In the genomic region with DNA sequence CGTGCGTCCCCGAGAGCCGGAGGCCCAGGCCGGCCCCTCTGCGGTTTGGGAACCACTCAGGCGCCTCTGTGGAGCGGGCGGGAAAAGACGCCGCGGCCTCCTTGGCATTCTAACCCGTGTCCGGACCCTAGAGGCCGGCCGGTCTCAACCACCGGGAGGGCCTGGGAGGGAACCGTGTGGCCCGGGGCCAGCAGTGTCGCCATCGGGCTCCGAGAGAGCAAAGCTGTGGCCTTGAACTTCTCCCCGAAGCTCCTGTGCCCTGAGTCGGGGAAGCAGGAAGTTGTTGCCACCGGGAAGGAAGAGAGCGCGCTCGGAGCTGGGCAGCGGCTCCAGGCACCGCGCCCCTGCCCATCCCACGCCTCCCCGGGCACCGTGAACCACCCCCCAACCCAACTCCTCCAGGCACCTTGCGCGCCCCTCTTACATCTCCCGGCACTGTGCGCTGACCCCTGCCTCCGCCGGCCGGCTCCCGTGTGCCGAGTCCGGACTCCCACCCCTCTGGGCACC, we compare ENCODE assay signal across 8 cellular contexts.
DNase-seq lines count a peak whose midpoint lies in the region; ATAC-seq and TF ChIP-seq lines count a peak whose summit lies in the region.

No MANE protein-coding gene starts in this region.

- peaks cover 0 to 14% of the 10 kb centered on the region in 2 experiments; a peak in 1 of 3 replicates for H3K36me3 ChIP-seq in HEK293 (ENCODE audit: control insufficient read depth in 2 of 2, insufficient read depth in 1 of 2, low read length in 2 of 2)

- no peak for ATAC-seq in GM18861 (IDR thresholded peaks at IDR 0.05; ENCODE audit: unreplicated experiment)

- DNase-seq in activated CD4-positive, CD25-positive, alpha-beta regulatory T cell treated with anti-CD3 and anti-CD28 coated beads, Interleukin-2, amount 50 U/mL, for 72 hours = peak; percentile 46
- DNase-seq in fibroblast of peridontal ligament (ENCODE audit: extremely low read depth) (peak; percentile 71), osteocyte (ENCODE audit: extremely low spot score, unreplicated experiment) (no peak), germinal center (ENCODE audit: low spot score) (no peak), LoVo (ENCODE audit: low spot score) (no peak)

- peak overlapping the region; percentile 100 for H3K27ac ChIP-seq in C4-2B
- H3K27ac ChIP-seq in HEK293 (ENCODE audit: extremely low read depth, low read depth, low read length) = peak overlapping the region; percentile 100

- peak overlapping the region; percentile 78 for H3K4me3 Mint-ChIP-seq in osteocyte (ENCODE audit: unreplicated experiment)

- TF ChIP-seq CTCF in C4-2B (conservative IDR thresholded peaks at IDR 0.05) (no peak), HEK293 (tag by site-specific recombination; IDR thresholded peaks at IDR 0.05) (no peak), osteocyte (IDR thresholded peaks at IDR 0.05) (no peak)

- H3K4me1 ChIP-seq in HEK293 (ENCODE audit: control insufficient read depth, insufficient read depth, low read length) = peaks cover 18% of the 10 kb centered on the region

- CTCF ChIA-PET in HEK293 (lab: Yijun Ruan, JAX) = interaction anchor here (0.6 to 3.2 kb wide), 5 partner anchors 46 to 74 kb away, joined by 3 to 14 read pairs (median 5); no protein-coding TSS in a partner anchor

- no peaks in the 10 kb centered on the region for H3K27me3 Mint-ChIP-seq in osteocyte (ENCODE audit: unreplicated experiment)

- POLR2A ChIA-PET in HEK293 (lab: Yijun Ruan, JAX) = interaction anchor here (1.2 to 3.4 kb wide), 8 partner anchors 14 to 63 kb away, joined by 3 to 42 read pairs (median 18); no protein-coding TSS in a partner anchor

- H3K9me3 Mint-ChIP-seq in osteocyte (ENCODE audit: unreplicated experiment) = no peaks in the 10 kb centered on the region

- H3K4me3 ChIP-seq in HEK293 (ENCODE audit: low read depth, low read length) = peak overlapping the region; percentile 99

- H3K4me1 Mint-ChIP-seq in osteocyte (ENCODE audit: unreplicated experiment) = peaks cover 45% of the 10 kb centered on the region

- H3K27ac Mint-ChIP-seq in osteocyte (ENCODE audit: unreplicated experiment) = peak overlapping the region; percentile 97

- peaks cover 19% of the 10 kb centered on the region for H3K36me3 Mint-ChIP-seq in osteocyte (ENCODE audit: unreplicated experiment)

- no peaks in the 10 kb centered on the region for H3K9me3 ChIP-seq in HEK293 (ENCODE audit: control insufficient read depth, insufficient read depth, low read depth, low read length)

TF ChIP-seq in HEK293, 187 proteins besides CTCF, POLR2A, EP300 and RAD21 (continues in another document):
- peak; percentile 90 for TF ChIP-seq ZEB2 (tag by site-specific recombination; IDR thresholded peaks at IDR 0.05)
- TF ChIP-seq ZNF394 (tag by site-specific recombination; IDR thresholded peaks at IDR 0.05; ENCODE audit: borderline replicate concordance) = no peak
- no peak for TF ChIP-seq ZNF354C (tag by site-specific recombination; IDR thresholded peaks at IDR 0.05; ENCODE audit: borderline replicate concordance, low read depth)
- 0 out of 2 replicates have a peak, but pooled peaks have one; percentile 30 for TF ChIP-seq ZNF768 (tag by site-specific recombination; IDR thresholded peaks at IDR 0.05)
- TF ChIP-seq OVOL3 (tag by site-specific recombination; IDR thresholded peaks at IDR 0.05) = 0 out of 2 replicates have a peak, but pooled peaks have one; percentile 37
- TF ChIP-seq, protein P1, sequence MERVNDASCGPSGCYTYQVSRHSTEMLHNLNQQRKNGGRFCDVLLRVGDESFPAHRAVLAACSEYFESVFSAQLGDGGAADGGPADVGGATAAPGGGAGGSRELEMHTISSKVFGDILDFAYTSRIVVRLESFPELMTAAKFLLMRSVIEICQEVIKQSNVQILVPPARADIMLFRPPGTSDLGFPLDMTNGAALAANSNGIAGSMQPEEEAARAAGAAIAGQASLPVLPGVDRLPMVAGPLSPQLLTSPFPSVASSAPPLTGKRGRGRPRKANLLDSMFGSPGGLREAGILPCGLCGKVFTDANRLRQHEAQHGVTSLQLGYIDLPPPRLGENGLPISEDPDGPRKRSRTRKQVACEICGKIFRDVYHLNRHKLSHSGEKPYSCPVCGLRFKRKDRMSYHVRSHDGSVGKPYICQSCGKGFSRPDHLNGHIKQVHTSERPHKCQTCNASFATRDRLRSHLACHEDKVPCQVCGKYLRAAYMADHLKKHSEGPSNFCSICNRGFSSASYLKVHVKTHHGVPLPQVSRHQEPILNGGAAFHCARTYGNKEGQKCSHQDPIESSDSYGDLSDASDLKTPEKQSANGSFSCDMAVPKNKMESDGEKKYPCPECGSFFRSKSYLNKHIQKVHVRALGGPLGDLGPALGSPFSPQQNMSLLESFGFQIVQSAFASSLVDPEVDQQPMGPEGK (tag by site-specific recombination; IDR thresholded peaks at IDR 0.05) = peak; percentile 28
- TF ChIP-seq GLI2 (tag by site-specific recombination; IDR thresholded peaks at IDR 0.05; ENCODE audit: borderline replicate concordance, low read depth) = no peak
- no peak for TF ChIP-seq ZNF10 (tag by site-specific recombination; IDR thresholded peaks at IDR 0.05)
- peak; percentile 18; the same call in 1 of the 2 replicates for TF ChIP-seq ZBTB21 (tag by site-specific recombination; IDR thresholded peaks at IDR 0.05)
- TF ChIP-seq ZNF16 (tag by site-specific recombination; IDR thresholded peaks at IDR 0.05; ENCODE audit: low read depth) = 0 out of 2 replicates have a peak, but pooled peaks have one; percentile 12
- no peak for TF ChIP-seq YY2 (tag by site-specific recombination; IDR thresholded peaks at IDR 0.05)
- no peak for TF ChIP-seq ZNF133 (tag by site-specific recombination; IDR thresholded peaks at IDR 0.05)
- 0 out of 2 replicates have a peak, but pooled peaks have one; percentile 42 for TF ChIP-seq GLI4 (tag by site-specific recombination; IDR thresholded peaks at IDR 0.05)
- TF ChIP-seq, protein P2, sequence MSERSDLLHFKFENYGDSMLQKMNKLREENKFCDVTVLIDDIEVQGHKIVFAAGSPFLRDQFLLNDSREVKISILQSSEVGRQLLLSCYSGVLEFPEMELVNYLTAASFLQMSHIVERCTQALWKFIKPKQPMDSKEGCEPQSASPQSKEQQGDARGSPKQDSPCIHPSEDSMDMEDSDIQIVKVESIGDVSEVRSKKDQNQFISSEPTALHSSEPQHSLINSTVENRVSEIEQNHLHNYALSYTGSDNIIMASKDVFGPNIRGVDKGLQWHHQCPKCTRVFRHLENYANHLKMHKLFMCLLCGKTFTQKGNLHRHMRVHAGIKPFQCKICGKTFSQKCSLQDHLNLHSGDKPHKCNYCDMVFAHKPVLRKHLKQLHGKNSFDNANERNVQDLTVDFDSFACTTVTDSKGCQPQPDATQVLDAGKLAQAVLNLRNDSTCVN (tag by site-specific recombination; optimal IDR thresholded peaks at IDR 0.05) = peak; percentile 94
- peak; percentile 47; the same call in 1 of the 2 replicates for TF ChIP-seq ZBTB1 (tag by site-specific recombination; IDR thresholded peaks at IDR 0.05)
- TF ChIP-seq, protein P3, sequence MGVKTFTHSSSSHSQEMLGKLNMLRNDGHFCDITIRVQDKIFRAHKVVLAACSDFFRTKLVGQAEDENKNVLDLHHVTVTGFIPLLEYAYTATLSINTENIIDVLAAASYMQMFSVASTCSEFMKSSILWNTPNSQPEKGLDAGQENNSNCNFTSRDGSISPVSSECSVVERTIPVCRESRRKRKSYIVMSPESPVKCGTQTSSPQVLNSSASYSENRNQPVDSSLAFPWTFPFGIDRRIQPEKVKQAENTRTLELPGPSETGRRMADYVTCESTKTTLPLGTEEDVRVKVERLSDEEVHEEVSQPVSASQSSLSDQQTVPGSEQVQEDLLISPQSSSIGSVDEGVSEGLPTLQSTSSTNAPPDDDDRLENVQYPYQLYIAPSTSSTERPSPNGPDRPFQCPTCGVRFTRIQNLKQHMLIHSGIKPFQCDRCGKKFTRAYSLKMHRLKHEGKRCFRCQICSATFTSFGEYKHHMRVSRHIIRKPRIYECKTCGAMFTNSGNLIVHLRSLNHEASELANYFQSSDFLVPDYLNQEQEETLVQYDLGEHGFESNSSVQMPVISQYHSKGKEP (tag by site-specific recombination; IDR thresholded peaks at IDR 0.05) = no peak
- TF ChIP-seq PRDM1 (tag by site-specific recombination; IDR thresholded peaks at IDR 0.05) = no peak
- TF ChIP-seq, protein P4, sequence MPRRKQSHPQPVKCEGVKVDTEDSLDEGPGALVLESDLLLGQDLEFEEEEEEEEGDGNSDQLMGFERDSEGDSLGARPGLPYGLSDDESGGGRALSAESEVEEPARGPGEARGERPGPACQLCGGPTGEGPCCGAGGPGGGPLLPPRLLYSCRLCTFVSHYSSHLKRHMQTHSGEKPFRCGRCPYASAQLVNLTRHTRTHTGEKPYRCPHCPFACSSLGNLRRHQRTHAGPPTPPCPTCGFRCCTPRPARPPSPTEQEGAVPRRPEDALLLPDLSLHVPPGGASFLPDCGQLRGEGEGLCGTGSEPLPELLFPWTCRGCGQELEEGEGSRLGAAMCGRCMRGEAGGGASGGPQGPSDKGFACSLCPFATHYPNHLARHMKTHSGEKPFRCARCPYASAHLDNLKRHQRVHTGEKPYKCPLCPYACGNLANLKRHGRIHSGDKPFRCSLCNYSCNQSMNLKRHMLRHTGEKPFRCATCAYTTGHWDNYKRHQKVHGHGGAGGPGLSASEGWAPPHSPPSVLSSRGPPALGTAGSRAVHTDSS (tag by site-specific recombination; IDR thresholded peaks at IDR 0.05) = no peak
- no peak for TF ChIP-seq ZNF548 (tag by site-specific recombination; IDR thresholded peaks at IDR 0.05)
- TF ChIP-seq ZSCAN30 (tag by site-specific recombination; IDR thresholded peaks at IDR 0.05) = peak; percentile 61; the same call in 1 of the 2 replicates
- peak; percentile 54; the same call in 1 of the 2 replicates for TF ChIP-seq BCL11A (tag by site-specific recombination; IDR thresholded peaks at IDR 0.05; ENCODE audit: low read depth)
- peak; percentile 15; the same call in 1 of the 2 replicates for TF ChIP-seq ZNF837 (tag by site-specific recombination; IDR thresholded peaks at IDR 0.05)
- no peak for TF ChIP-seq ZNF785 (tag by site-specific recombination; IDR thresholded peaks at IDR 0.05)
- no peak; the same call in none of the 2 replicates for TF ChIP-seq FEZF1 (tag by site-specific recombination; IDR thresholded peaks at IDR 0.05)
- no peak for TF ChIP-seq ZNF585B (tag by site-specific recombination; IDR thresholded peaks at IDR 0.05)
- peak; percentile 68 for TF ChIP-seq SP2 (tag by site-specific recombination; IDR thresholded peaks at IDR 0.05)
- no peak for TF ChIP-seq MEIS1 (CRISPR knock-in tag; IDR thresholded peaks at IDR 0.05; ENCODE audit: borderline replicate concordance)

Comparison
In these comparisons a context has a peak if more than half of its experiments do, and no peak if none do; other contexts are left out.
1. DNase-seq: peak in activated CD4-positive, CD25-positive, alpha-beta regulatory T cell treated with anti-CD3 and anti-CD28 coated beads, Interleukin-2, amount 50 U/mL, for 72 hours (single experiment) and fibroblast of peridontal ligament (single experiment); none in osteocyte (single experiment), germinal center (single experiment) and LoVo (single experiment).